1 cellular context compared by ENCODE assay signal in genomic region chr13:95164830-95165229, GRCh38.
A peak's percentile ranks its signal among the peaks of the same experiment; 100 is the strongest.
TF ChIP-seq lines count a peak whose summit lies in the region.

No MANE protein-coding gene starts in this region.

TF ChIP-seq in K562, 482 proteins besides CTCF, POLR2A, EP300 and RAD21 (continued from another document):
- no peak for TF ChIP-seq ZNF395 (CRISPR knock-in tag; IDR thresholded peaks at IDR 0.05)
- TF ChIP-seq ZNF507 (tag; conservative IDR thresholded peaks at IDR 0.05): no peak
- TF ChIP-seq TAL1 (IDR thresholded peaks at IDR 0.05): peak; percentile 66
- no peak for TF ChIP-seq ZNF77 (CRISPR knock-in tag; IDR thresholded peaks at IDR 0.05)
- TF ChIP-seq SMAD4 (CRISPR knock-in tag; conservative IDR thresholded peaks at IDR 0.05): no peak
- no peak for TF ChIP-seq CREB5 (CRISPR knock-in tag; IDR thresholded peaks at IDR 0.05)
- TF ChIP-seq TAF9B (IDR thresholded peaks at IDR 0.05; ENCODE audit: partially characterized antibody): no peak
- no peak for TF ChIP-seq CLOCK (CRISPR knock-in tag; IDR thresholded peaks at IDR 0.05; ENCODE audit: borderline replicate concordance)
- no peak for TF ChIP-seq RUNX1 (IDR thresholded peaks at IDR 0.05; ENCODE audit: low read depth)
- no peak for TF ChIP-seq FIP1L1 (IDR thresholded peaks at IDR 0.05; ENCODE audit: low read depth, low read length, poor library complexity, severe bottlenecking)
- no peak for TF ChIP-seq HBP1 (CRISPR knock-in tag; IDR thresholded peaks at IDR 0.05)
- TF ChIP-seq ZNF699 (CRISPR knock-in tag; IDR thresholded peaks at IDR 0.05; ENCODE audit: insufficient replicate concordance): no peak
- peak; percentile 66 for TF ChIP-seq CBFA2T3 (IDR thresholded peaks at IDR 0.05)
- TF ChIP-seq ZBTB43 (CRISPR knock-in tag; IDR thresholded peaks at IDR 0.05): no peak
- TF ChIP-seq THAP7 (CRISPR knock-in tag; IDR thresholded peaks at IDR 0.05): no peak
- TF ChIP-seq BCL6 (CRISPR knock-in tag; IDR thresholded peaks at IDR 0.05): no peak
- TF ChIP-seq NFIC (IDR thresholded peaks at IDR 0.05): peak; percentile 50
- peak; percentile 59 for TF ChIP-seq TCF3 (CRISPR knock-in tag; IDR thresholded peaks at IDR 0.05)
- no peak for TF ChIP-seq JUN (IDR thresholded peaks at IDR 0.05; ENCODE audit: borderline replicate concordance, low read depth, low read length)
- TF ChIP-seq JUN (CRISPR knock-in tag; IDR thresholded peaks at IDR 0.05; ENCODE audit: borderline replicate concordance): no peak
- TF ChIP-seq TGIF2 (CRISPR knock-in tag; IDR thresholded peaks at IDR 0.05): no peak
- TF ChIP-seq TEAD4 (IDR thresholded peaks at IDR 0.05; ENCODE audit: low read length): peak; percentile 49
- no peak for TF ChIP-seq TEAD4 (CRISPR knock-in tag; IDR thresholded peaks at IDR 0.05; ENCODE audit: borderline replicate concordance)
- TF ChIP-seq PKNOX1 (IDR thresholded peaks at IDR 0.05): no peak
- TF ChIP-seq SMARCB1 (IDR thresholded peaks at IDR 0.05; ENCODE audit: insufficient read length, low read depth): no peak
- no peak for TF ChIP-seq NCOA1 (IDR thresholded peaks at IDR 0.05; ENCODE audit: low read depth)
- TF ChIP-seq IRF9 (tag; IDR thresholded peaks at IDR 0.05): no peak
- peak; percentile 56 for TF ChIP-seq ARID1B (IDR thresholded peaks at IDR 0.05)
- TF ChIP-seq SUPT5H (IDR thresholded peaks at IDR 0.05): no peak
- no peak for TF ChIP-seq MCM5 (IDR thresholded peaks at IDR 0.05; ENCODE audit: low read depth)
- no peak for TF ChIP-seq ZNF277 (CRISPR knock-in tag; IDR thresholded peaks at IDR 0.05; ENCODE audit: borderline replicate concordance)
- TF ChIP-seq ATF7 (IDR thresholded peaks at IDR 0.05): no peak
TF ChIP-seq in K562: peak in this region for 9.
